Comparison of ENCODE assay signal across 10 cellular contexts in the genomic region with DNA sequence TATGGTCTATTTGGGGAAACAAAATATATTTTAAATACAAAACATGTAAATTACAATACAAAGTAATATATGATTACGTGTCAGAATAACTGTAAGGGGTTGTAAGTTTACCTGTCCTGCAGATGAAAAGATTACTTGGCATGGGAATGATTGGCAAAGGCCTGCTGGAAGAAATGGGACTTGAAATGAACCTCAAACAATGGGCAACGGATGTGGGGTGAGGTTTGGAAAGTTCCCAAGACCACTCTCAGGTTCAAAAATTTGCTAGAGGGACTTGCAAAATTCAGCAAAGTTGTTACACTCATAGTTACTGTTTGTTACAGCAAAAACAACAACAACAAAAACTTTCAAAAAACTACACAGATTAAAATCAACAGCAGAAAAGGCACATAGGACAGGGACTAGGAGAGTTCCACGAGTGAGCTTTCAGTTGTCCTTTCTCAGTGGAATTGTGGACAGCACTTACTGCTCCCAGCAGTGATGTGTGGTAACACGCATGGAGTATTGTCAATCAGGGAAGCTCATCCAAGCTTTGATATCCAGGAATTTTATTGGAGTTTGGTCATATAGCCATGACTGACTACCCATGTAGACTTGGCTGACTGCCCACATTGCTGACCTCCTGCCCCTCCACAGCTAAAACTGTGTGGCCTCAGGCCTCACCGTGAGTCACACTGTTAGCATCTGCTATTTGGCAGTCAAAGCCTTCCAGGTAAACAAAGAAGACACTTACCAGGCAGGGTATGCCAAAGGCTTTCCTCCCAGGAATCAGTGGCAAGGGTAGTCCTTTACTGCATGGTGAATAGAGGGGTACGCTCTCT. TPM values are rescaled to one million over a fixed set of nuclear protein-coding genes. Genes with fewer than 3 reads are reported as not detected.
DNase-seq lines count a peak whose midpoint lies in the region; ATAC-seq, FAIRE-seq and TF ChIP-seq lines count a peak whose summit lies in the region.
"Had no signal": no experiment of that assay in that cellular context is flagged by ENCODE, and none has a peak within 500 bp of the region (broad histone marks: within the 10 kb centered on the region; RNA-seq: fewer than 3 reads in every experiment).

No MANE protein-coding gene starts in this region.

- H2AFZ ChIP-seq in astrocyte (ENCODE audit: low read depth, low read length) = no peak overlapping the region

- no peaks in the 10 kb centered on the region for H3K9me3 ChIP-seq in astrocyte (ENCODE audit: insufficient read depth, low read depth, low read length)

- no peaks in the 10 kb centered on the region for H3K27me3 Mint-ChIP-seq in astrocyte (ENCODE audit: low read depth, unreplicated experiment)

- no peak overlapping the region for H3K27ac Mint-ChIP-seq in astrocyte (ENCODE audit: unreplicated experiment)

- CTCF ChIA-PET in AG04449 (lab: Yijun Ruan, JAX) = interaction anchor here (0.7 to 2.0 kb wide), 9 partner anchors 10 to 619 kb away, joined by 3 to 5 read pairs (median 4); no protein-coding TSS in a partner anchor

- peak; percentile 17 for DNase-seq in AG04449 (ENCODE audit: low read depth, low spot score)
- peak; percentile 93 for DNase-seq in HT1080 (ENCODE audit: low read depth)
- DNase-seq in astrocyte (ENCODE audit: low read depth) = peak; percentile 80
- peak; percentile 99 for DNase-seq in kidney tubule cell (ENCODE audit: low spot score)
- no peak for DNase-seq in medulla oblongata (ENCODE audit: extremely low spot score)
- DNase-seq in inferior parietal cortex (ENCODE audit: extremely low spot score) = no peak

- peak; percentile 92 for FAIRE-seq in astrocyte (lab: Jason Lieb, UNC)
- FAIRE-seq: G401.6, TTC549 had no signal

- ATAC-seq in HG03571 (IDR thresholded peaks at IDR 0.05; ENCODE audit: unreplicated experiment) = no peak
- ATAC-seq in HG03045 (IDR thresholded peaks at IDR 0.05; ENCODE audit: unreplicated experiment) = no peak

- H3K4me1 Mint-ChIP-seq in astrocyte (ENCODE audit: low read depth, unreplicated experiment) = peaks cover 10% of the 10 kb centered on the region

- H4K20me1 ChIP-seq in astrocyte (ENCODE audit: insufficient read depth, low read length) = peaks cover 13% of the 10 kb centered on the region

- H3K36me3 ChIP-seq in astrocyte (ENCODE audit: insufficient read depth, low read length) = no peaks in the 10 kb centered on the region

- H3K9me3 Mint-ChIP-seq in astrocyte (ENCODE audit: unreplicated experiment) = no peaks in the 10 kb centered on the region

- H3K4me1 ChIP-seq in astrocyte (ENCODE audit: insufficient read depth, low read length) = peaks cover 12% of the 10 kb centered on the region

- TF ChIP-seq CTCF in AG04449 (IDR thresholded peaks at IDR 0.05; ENCODE audit: insufficient read depth, low read length, missing control alignments) (no peak), astrocyte (IDR thresholded peaks at IDR 0.05; ENCODE audit: insufficient read depth, low read depth, low read length) (no peak)

- POLR2A ChIA-PET in AG04449 (lab: Yijun Ruan, JAX) = no interaction called here

- peak overlapping the region; percentile 52 for H3K4me2 ChIP-seq in astrocyte (ENCODE audit: low read length)

- no peaks in the 10 kb centered on the region for H3K79me2 ChIP-seq in astrocyte (ENCODE audit: insufficient read depth, low read length)

- H3K9ac ChIP-seq in astrocyte (ENCODE audit: low read length) = no peak overlapping the region

- no peaks in the 10 kb centered on the region for H3K27me3 ChIP-seq in astrocyte (ENCODE audit: insufficient read depth, low read length)

- H3K4me3 ChIP-seq in AG04449 (ENCODE audit: low read depth, low read length) (no peak overlapping the region), astrocyte (ENCODE audit: insufficient read depth, low read depth, low read length) (no peak overlapping the region)

- no peaks in the 10 kb centered on the region for H3K36me3 Mint-ChIP-seq in astrocyte (ENCODE audit: low read depth, unreplicated experiment)

- H3K27ac ChIP-seq in astrocyte (ENCODE audit: low read depth, low read length) = no peak overlapping the region

- no peak overlapping the region for H3K4me3 Mint-ChIP-seq in astrocyte (ENCODE audit: unreplicated experiment)

RNA-seq across cellular contexts. Expression of a gene that starts 43.8 kb away (rescaled TPM):
- total RNA-seq in HT1080 (2014; rRNA removed; shearing (Covaris generic)) = 8.6 and 32.2 TPM in 2 replicates
- 7.7 and 11.5 TPM in 2 replicates for polyA plus RNA-seq in HT1080 (2015; cell fraction: cytosol; rRNA removed)
- 14.1 and 17.3 TPM in 2 replicates for polyA plus RNA-seq in HT1080 (2015; cell fraction: nucleus; rRNA removed)
- total RNA-seq in astrocyte = 3.4 and 4.9 TPM in 2 replicates

Comparison
In these comparisons a context has a peak if more than half of its experiments do, and no peak if none do; other contexts are left out.
1. DNase-seq: peak in AG04449 (single experiment), HT1080 (single experiment), astrocyte (single experiment) and kidney tubule cell (single experiment); none in medulla oblongata (single experiment) and inferior parietal cortex (single experiment).